19 cellular contexts compared by ENCODE assay signal in the genomic region with DNA sequence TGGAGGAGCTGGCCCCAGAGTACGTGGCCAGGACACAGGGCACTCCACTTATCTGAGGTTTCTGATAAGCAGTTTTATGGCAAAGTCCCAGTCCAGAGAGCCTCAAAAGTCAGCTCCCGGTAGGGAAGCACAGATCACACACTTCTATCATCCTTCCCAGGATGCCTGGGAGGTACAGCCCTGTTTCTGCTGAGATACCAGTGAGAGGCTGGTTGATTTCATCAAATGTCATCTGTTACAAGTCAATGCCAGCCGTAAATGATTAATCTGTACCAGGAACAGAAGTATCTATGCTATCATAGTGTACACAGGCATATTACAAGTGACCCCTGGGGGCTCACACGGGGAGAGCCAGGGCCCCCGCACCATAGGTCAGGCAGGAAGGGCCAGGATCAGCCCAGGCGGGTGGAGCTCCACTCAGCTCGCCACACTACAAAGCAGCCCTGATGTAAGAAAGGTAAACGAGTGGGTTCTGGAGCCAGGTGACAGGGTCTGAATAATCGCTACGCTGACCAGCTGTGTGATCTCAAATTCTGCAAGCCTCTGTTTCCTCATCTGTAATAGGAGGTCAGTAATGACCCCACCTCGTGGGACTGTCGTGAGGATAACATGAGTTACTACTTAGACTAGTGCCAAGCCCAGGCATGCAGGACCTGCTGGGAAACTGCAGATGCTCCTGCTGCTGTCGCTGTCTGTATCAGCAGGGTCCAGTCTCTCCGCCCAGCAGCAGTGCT. TPM values are rescaled to one million over a fixed set of nuclear protein-coding genes. Genes with fewer than 3 reads are reported as not detected.
A peak's percentile ranks its signal among the peaks of the same experiment; 100 is the strongest.
DNase-seq lines count a peak whose midpoint lies in the region; ATAC-seq, FAIRE-seq and TF ChIP-seq lines count a peak whose summit lies in the region.
"Had no signal": no experiment of that assay in that cellular context is flagged by ENCODE, and none has a peak within 500 bp of the region (broad histone marks: within the 10 kb centered on the region; RNA-seq: fewer than 3 reads in every experiment).

No MANE protein-coding gene starts in this region.

- H4K20me1 ChIP-seq in H1 (replicated peaks in 1 of 2; ENCODE audit: control insufficient read depth in 1 of 2, insufficient read depth in 2 of 2, low read length in 2 of 2) = no peaks in the 10 kb centered on the region

- no peak overlapping the region for H3K9ac ChIP-seq in H1 (replicated peaks in 1 of 4; ENCODE audit: extremely low read depth in 1 of 4, low read depth in 3 of 4, low read length in 3 of 4)
- no peak overlapping the region for H3K9ac ChIP-seq in mesenchymal stem cell (ENCODE audit: low read length)
- H3K9ac ChIP-seq: parathyroid adenoma had no signal

- no peak overlapping the region for H3K4me2 ChIP-seq in H1 (ENCODE audit: insufficient read depth in 1 of 2, low read depth in 2 of 2, low read length in 2 of 2)
- no peak overlapping the region for H3K4me2 ChIP-seq in mesenchymal stem cell (ENCODE audit: low read length, poor library complexity, severe bottlenecking)

- H2BK12ac ChIP-seq in H1 (ENCODE audit: low read depth, low read length) = no peak overlapping the region
- H2BK12ac ChIP-seq in mesenchymal stem cell (ENCODE audit: low read length in 2 of 2) = no peak overlapping the region

- H3K36me3 ChIP-seq in H1 (ENCODE audit: control insufficient read depth in 2 of 4, insufficient read depth in 4 of 4, low read length in 3 of 4) = no peaks in the 10 kb centered on the region
- H3K36me3 ChIP-seq in mesenchymal stem cell (ENCODE audit: control insufficient read depth in 1 of 2, insufficient read depth in 2 of 2, low read depth in 1 of 2, low read length in 2 of 2) = peaks cover 0 to 23% of the 10 kb centered on the region in 2 experiments
- H3K36me3 ChIP-seq in thyroid gland = no peaks in the 10 kb centered on the region
- H3K36me3 ChIP-seq: ascending aorta had no signal

- H4K5ac ChIP-seq in H1 (ENCODE audit: insufficient read length, low read depth, low read length) = no peak overlapping the region

- H2BK120ac ChIP-seq in H1 (replicated peaks; ENCODE audit: low read depth, low read length) = no peak overlapping the region
- H2BK120ac ChIP-seq in mesenchymal stem cell (ENCODE audit: low read depth, low read length) = no peak overlapping the region

- ATAC-seq in HG03108 (IDR thresholded peaks at IDR 0.05; ENCODE audit: unreplicated experiment) = no peak
- ATAC-seq: gastroesophageal sphincter had no signal

- no peaks in the 10 kb centered on the region for H3K27me3 ChIP-seq in H1 (replicated peaks in 1 of 4; ENCODE audit: control insufficient read depth in 3 of 4, extremely low read depth in 1 of 4, insufficient read depth in 3 of 4, low read length in 3 of 4)
- no peaks in the 10 kb centered on the region for H3K27me3 ChIP-seq in mesenchymal stem cell (ENCODE audit: control insufficient read depth in 1 of 2, insufficient read depth in 1 of 2, low read length in 2 of 2)
- H3K27me3 ChIP-seq in thyroid gland = no peaks in the 10 kb centered on the region
- H3K27me3 ChIP-seq: ascending aorta, gastroesophageal sphincter had no signal

- no peaks in the 10 kb centered on the region for H3K27me3 Mint-ChIP-seq in T-helper 1 cell treated with Interleukin-12 subunit alpha and Interleukin-12 subunit beta and Interleukin-4 antibody, amounts not matched to agents 30 μg/mL and 1 μg/mL, for 36 hours (ENCODE audit: low read depth)
- peaks cover 14% of the 10 kb centered on the region for H3K27me3 Mint-ChIP-seq in glutamatergic neuron (ENCODE audit: unreplicated experiment)
- H3K27me3 Mint-ChIP-seq: activated CD4-positive, alpha-beta T cell treated with anti-CD3 and anti-CD28 coated beads, Interleukin-2, amount 10 ng/mL, durations not matched to agents 24 days and 14 days had no signal

- no peaks in the 10 kb centered on the region for H3K9me3 ChIP-seq in H1 (ENCODE audit: insufficient read depth in 2 of 2, low read depth in 1 of 2, low read length in 1 of 2)
- H3K9me3 ChIP-seq in mesenchymal stem cell (ENCODE audit: control insufficient read depth, low read length) = no peaks in the 10 kb centered on the region
- no peaks in the 10 kb centered on the region for H3K9me3 ChIP-seq in thyroid gland
- H3K9me3 ChIP-seq: ascending aorta, gastroesophageal sphincter had no signal

- H3K23ac ChIP-seq in H1 (ENCODE audit: insufficient read length) = no peak overlapping the region
- no peak overlapping the region for H3K23ac ChIP-seq in mesenchymal stem cell (ENCODE audit: low read length in 2 of 2)

- no peak for FAIRE-seq in H1 (lab: Jason Lieb, UNC)

- no peak overlapping the region for H2BK20ac ChIP-seq in H1 (ENCODE audit: low read length)

- H2AFZ ChIP-seq in H1 (ENCODE audit: low read length) = no peak overlapping the region
- no peak overlapping the region for H2AFZ ChIP-seq in mesenchymal stem cell (ENCODE audit: low read depth, low read length)
- H2AFZ ChIP-seq: parathyroid adenoma had no signal

- DNase-seq in T-helper 1 cell = no peak
- DNase-seq in H1 (ENCODE audit: low read depth in 1 of 2, low spot score in 2 of 2) = no peak
- no peak for DNase-seq in mesenchymal stem cell
- no peak for DNase-seq in thyroid gland
- DNase-seq in glutamatergic neuron = no peak
- DNase-seq in NCI-H1105 (lab: John Stamatoyannopoulos, UW) = no peak
- DNase-seq: activated CD4-positive, alpha-beta T cell treated with anti-CD3 and anti-CD28 coated beads, Interleukin-2, amount 10 ng/mL, durations not matched to agents 24 days and 14 days; activated T-cell treated with anti-CD3 and anti-CD28 coated beads, Interleukin-2, amount 50 U/mL, for 48 hours; GOT3; Kasumi-1; left cardiac atrium; NCI-H2029 treated with DMSO at 0.1 percent for 48 hours; stimulated activated CD8-positive, alpha-beta memory T cell treated with anti-CD3 and anti-CD28 coated beads, Interleukin-4, amount 100 ng/mL, for 48 hours had no signal

- WGBS in H1 (ENCODE audit: extremely low coverage in 1 of 2, insufficient coverage in 1 of 2, insufficient read length in 1 of 2, insufficient replicate concordance in 2 of 2, low coverage in 1 of 2, low lambda C conversion rate in 2 of 2, missing lambda C conversion rate in 1 of 2), 2 experiments = 89% methylated on average over 14 of the region's 14 CpGs; no CpG with 5 or more reads in 1 of the 2 experiments
- 75% methylated on average over 12 of the region's 14 CpGs for WGBS in mesenchymal stem cell
- WGBS in thyroid gland, 2 donors = 77 to 82% methylated on average over 13 to 14 of the region's 14 CpGs

- H2BK15ac ChIP-seq in H1 (ENCODE audit: low read length) (no peak overlapping the region), mesenchymal stem cell (ENCODE audit: low read depth, poor library complexity, severe bottlenecking) (no peak overlapping the region)

- H3K4ac ChIP-seq in H1 (replicated peaks; ENCODE audit: insufficient read length, low read depth, low read length) = no peak overlapping the region
- no peak overlapping the region for H3K4ac ChIP-seq in mesenchymal stem cell (ENCODE audit: low read depth in 1 of 2, low read length in 2 of 2)

- H2AK5ac ChIP-seq in H1 (ENCODE audit: low read depth, low read length) = no peak overlapping the region
- peak overlapping the region; percentile 85 for H2AK5ac ChIP-seq in mesenchymal stem cell (ENCODE audit: low read length, severe bottlenecking)

- H4K91ac ChIP-seq in H1 (replicated peaks; ENCODE audit: insufficient read length, low read length) (no peak overlapping the region), mesenchymal stem cell (ENCODE audit: low read length) (no peak overlapping the region)

- TF ChIP-seq CTCF in H1 (IDR thresholded peaks at IDR 0.05; ENCODE audit: control extremely low read depth in 1 of 3, insufficient read depth in 1 of 3, low read depth in 1 of 3, low read length in 3 of 3) (no peak), thyroid gland (IDR thresholded peaks at IDR 0.05) (no peak), glutamatergic neuron (IDR thresholded peaks at IDR 0.05; ENCODE audit: partially characterized antibody, unreplicated experiment) (no peak)

- no peak for TF ChIP-seq EP300 in H1 (IDR thresholded peaks at IDR 0.05; ENCODE audit: borderline replicate concordance in 1 of 2, low read depth in 2 of 2, low read length in 2 of 2)

- H3K27ac ChIP-seq in H1 (ENCODE audit: low read depth, low read length) (no peak overlapping the region), mesenchymal stem cell (ENCODE audit: low read length, poor library complexity, severe bottlenecking) (peak overlapping the region; percentile 25), thyroid gland (peak overlapping the region in 2 of 3 donors; percentile 11 to 36)
- H3K27ac ChIP-seq: ascending aorta, gastroesophageal sphincter, parathyroid adenoma had no signal

- H3K4me3 ChIP-seq in H1 (ENCODE audit: extremely low read depth in 1 of 4, insufficient read depth in 2 of 4, low read depth in 3 of 4, low read length in 4 of 4) (no peak overlapping the region), mesenchymal stem cell (ENCODE audit: insufficient read depth in 1 of 2, low read depth in 1 of 2, low read length in 2 of 2) (no peak overlapping the region), thyroid gland (replicated peaks in 1 of 3) (no peak overlapping the region)
- H3K4me3 ChIP-seq: ascending aorta, gastroesophageal sphincter, SK-N-MC had no signal

- H3K27ac Mint-ChIP-seq in T-helper 1 cell treated with Interleukin-12 subunit alpha and Interleukin-12 subunit beta and Interleukin-4 antibody, amounts not matched to agents 30 μg/mL and 1 μg/mL, for 36 hours = peak overlapping the region; percentile 13
- no peak overlapping the region for H3K27ac Mint-ChIP-seq in glutamatergic neuron (ENCODE audit: unreplicated experiment)
- H3K27ac Mint-ChIP-seq: activated CD4-positive, alpha-beta T cell treated with anti-CD3 and anti-CD28 coated beads, Interleukin-2, amount 10 ng/mL, durations not matched to agents 24 days and 14 days had no signal

- no peak overlapping the region for H3K56ac ChIP-seq in H1 (replicated peaks; ENCODE audit: insufficient read length, low read depth, low read length)

- no peaks in the 10 kb centered on the region for H3K9me3 Mint-ChIP-seq in T-helper 1 cell treated with Interleukin-12 subunit alpha and Interleukin-12 subunit beta and Interleukin-4 antibody, amounts not matched to agents 30 μg/mL and 1 μg/mL, for 36 hours
- H3K9me3 Mint-ChIP-seq in glutamatergic neuron (ENCODE audit: unreplicated experiment) = no peaks in the 10 kb centered on the region
- H3K9me3 Mint-ChIP-seq: activated CD4-positive, alpha-beta T cell treated with anti-CD3 and anti-CD28 coated beads, Interleukin-2, amount 10 ng/mL, durations not matched to agents 24 days and 14 days had no signal

- intact Hi-C loops in thyroid gland (cut with DNase I) = no loop called here

- no peaks in the 10 kb centered on the region for H3K23me2 ChIP-seq in H1 (ENCODE audit: low read depth, low read length)

- H3K4me3 Mint-ChIP-seq in T-helper 1 cell treated with Interleukin-12 subunit alpha and Interleukin-12 subunit beta and Interleukin-4 antibody, amounts not matched to agents 30 μg/mL and 1 μg/mL, for 36 hours = no peak overlapping the region
- H3K4me3 Mint-ChIP-seq in glutamatergic neuron (ENCODE audit: unreplicated experiment) = no peak overlapping the region
- H3K4me3 Mint-ChIP-seq: activated CD4-positive, alpha-beta T cell treated with anti-CD3 and anti-CD28 coated beads, Interleukin-2, amount 10 ng/mL, durations not matched to agents 24 days and 14 days had no signal

- H4K8ac ChIP-seq in H1 (ENCODE audit: extremely low read depth, insufficient read depth, low read length) = no peak overlapping the region
- no peak overlapping the region for H4K8ac ChIP-seq in mesenchymal stem cell (ENCODE audit: low read length)

- TF ChIP-seq POLR2A in H1 (IDR thresholded peaks at IDR 0.05; ENCODE audit: control extremely low read depth in 1 of 2, low read depth in 2 of 2, low read length in 2 of 2) (no peak), thyroid gland (IDR thresholded peaks at IDR 0.05) (no peak)

- H3K79me1 ChIP-seq in H1 (ENCODE audit: low read depth, low read length) = no peaks in the 10 kb centered on the region
- H3K79me1 ChIP-seq in mesenchymal stem cell (replicated peaks; ENCODE audit: low read length, poor library complexity, severe bottlenecking) = no peaks in the 10 kb centered on the region

- H3K4me1 Mint-ChIP-seq in T-helper 1 cell treated with Interleukin-12 subunit alpha and Interleukin-12 subunit beta and Interleukin-4 antibody, amounts not matched to agents 30 μg/mL and 1 μg/mL, for 36 hours (ENCODE audit: low read depth) = peaks cover 16% of the 10 kb centered on the region
- peaks cover 20% of the 10 kb centered on the region for H3K4me1 Mint-ChIP-seq in glutamatergic neuron (ENCODE audit: low read depth, unreplicated experiment)

- CTCF ChIA-PET in H1 (lab: Charles Lee; ENCODE audit: partially characterized antibody) = interaction anchor here (0.8 to 4.6 kb wide), 9 partner anchors 9 to 193 kb away, joined by 3 to 25 read pairs (median 5); no protein-coding TSS in a partner anchor

- H3K4me1 ChIP-seq in H1 (replicated peaks in 1 of 4; ENCODE audit: control insufficient read depth in 3 of 4, insufficient read depth in 4 of 4, low read length in 3 of 4) = 0 out of 7 replicates have a peak, but pooled peaks cover 0 to 2% (median 0%) of the 10 kb centered on the region in 4 experiments
- H3K4me1 ChIP-seq in mesenchymal stem cell (ENCODE audit: control insufficient read depth, insufficient read depth, low read depth, low read length) = peaks cover 29% of the 10 kb centered on the region
- H3K4me1 ChIP-seq in thyroid gland = peaks cover 27 to 32% of the 10 kb centered on the region in 2 donors
- H3K4me1 ChIP-seq: parathyroid adenoma had no signal

- POLR2A ChIA-PET in H1 (lab: Charles Lee; ENCODE audit: partially characterized antibody) = interaction anchor here (1.0 to 1.3 kb wide), 2 partner anchors 10 to 14 kb away, joined by 3 read pairs; no protein-coding TSS in a partner anchor

- H3K18ac ChIP-seq in H1 (ENCODE audit: extremely low read depth, low read length) (no peak overlapping the region; the same call in 1 of the 2 replicates), mesenchymal stem cell (ENCODE audit: low read depth in 1 of 2, low read length in 2 of 2) (no peak overlapping the region)

- no peaks in the 10 kb centered on the region for H3K79me2 ChIP-seq in H1 (ENCODE audit: control insufficient read depth in 1 of 2, insufficient read depth in 2 of 2, low read length in 2 of 2)
- H3K79me2 ChIP-seq: parathyroid adenoma had no signal

- no peak for TF ChIP-seq RAD21 in H1 (IDR thresholded peaks at IDR 0.05 in 1 of 2, conservative IDR thresholded peaks at IDR 0.05 in 1 of 2; ENCODE audit: low read depth in 2 of 2, low read length in 2 of 2)

- H3K14ac ChIP-seq in H1 (ENCODE audit: insufficient read length) (no peak overlapping the region), mesenchymal stem cell (ENCODE audit: low read length in 2 of 2) (no peak overlapping the region)

- peak overlapping the region; percentile 7; the same call in 1 of the 2 replicates for H2BK5ac ChIP-seq in H1 (ENCODE audit: low read depth, low read length)
- H2BK5ac ChIP-seq in mesenchymal stem cell (ENCODE audit: low read depth, low read length, poor library complexity, severe bottlenecking) = peak overlapping the region; percentile 15

- peaks cover 24% of the 10 kb centered on the region for H3K36me3 Mint-ChIP-seq in T-helper 1 cell treated with Interleukin-12 subunit alpha and Interleukin-12 subunit beta and Interleukin-4 antibody, amounts not matched to agents 30 μg/mL and 1 μg/mL, for 36 hours (ENCODE audit: low read depth)
- H3K36me3 Mint-ChIP-seq in glutamatergic neuron (ENCODE audit: unreplicated experiment) = peaks cover 5% of the 10 kb centered on the region

RNA-seq across cellular contexts. Expression of a gene that starts 17.6 kb away (rescaled TPM):
- 13.2 and 14.2 TPM in 2 replicates for total RNA-seq in H1 (2021; fragmentation: NEBNext Ultra II Directional; extraction: Animal tissue kit (Norgen Biotek cat#: 25700))
- polyA plus RNA-seq in H1 (2011; rRNA removed) = 21.0 and 36.0 TPM in 2 replicates
- 22.6 TPM for polyA plus RNA-seq in H1 (2011; cell fraction: cytosol; rRNA removed)
- polyA plus RNA-seq in H1 (2011; cell fraction: nucleus; rRNA removed) = 133 TPM
- polyA plus RNA-seq in H1 (2012, experiment 1 of 2) = 12.9 to 21.4 TPM (median 16.6 TPM) in 4 replicates
- 9.4 TPM for polyA plus RNA-seq in H1 (2012, experiment 2 of 2)
- 8.7 TPM for polyA plus RNA-seq in H1 (2013, experiment 1 of 2)
- 7.3 TPM for polyA plus RNA-seq in H1 (2013, experiment 2 of 2)
- polyA minus RNA-seq in H1 (2011; rRNA and poly(A)+ RNA removed) = 43.1 and 49.8 TPM in 2 replicates
- polyA minus RNA-seq in H1 (2011; cell fraction: cytosol; rRNA and poly(A)+ RNA removed) = 21.7 TPM
- polyA minus RNA-seq in H1 (2011; cell fraction: nucleus; rRNA and poly(A)+ RNA removed) = 103 TPM
- polyA plus RNA-seq in mesenchymal stem cell (2013, experiment 1 of 2) = 3.7 TPM
- 4.4 TPM for polyA plus RNA-seq in mesenchymal stem cell (2013, experiment 2 of 2)
- total RNA-seq in thyroid gland (100 to 1,000 TPM; 106 to 122 (median 112) TPM), glutamatergic neuron (ENCODE audit: unreplicated experiment) (42.2 TPM)

RNA-seq across cellular contexts. Expression of a gene that starts 37.8 kb away (rescaled TPM):
- total RNA-seq in H1 (2021; fragmentation: NEBNext Ultra II Directional; extraction: Animal tissue kit (Norgen Biotek cat#: 25700)) = 6.2 and 6.3 TPM in 2 replicates
- polyA plus RNA-seq in H1 (2011; rRNA removed) = 1.5 and 2.4 TPM in 2 replicates
- polyA plus RNA-seq in H1 (2011; cell fraction: cytosol; rRNA removed) = 2.9 TPM
- 2.1 TPM for polyA plus RNA-seq in H1 (2011; cell fraction: nucleus; rRNA removed)
- 3.3 to 4.4 TPM (median 4.0 TPM) in 4 replicates for polyA plus RNA-seq in H1 (2012, experiment 1 of 2)
- 4.4 TPM for polyA plus RNA-seq in H1 (2012, experiment 2 of 2)
- 4.0 TPM for polyA plus RNA-seq in H1 (2013, experiment 1 of 2)
- 4.0 TPM for polyA plus RNA-seq in H1 (2013, experiment 2 of 2)
- 1.0 and 1.3 TPM in 2 replicates for polyA minus RNA-seq in H1 (2011; rRNA and poly(A)+ RNA removed)
- polyA minus RNA-seq in H1 (2011; cell fraction: cytosol; rRNA and poly(A)+ RNA removed) = 3.1 TPM
- 4.4 TPM for polyA minus RNA-seq in H1 (2011; cell fraction: nucleus; rRNA and poly(A)+ RNA removed)
- polyA plus RNA-seq in mesenchymal stem cell (2013, experiment 1 of 2) = 9.1 TPM
- polyA plus RNA-seq in mesenchymal stem cell (2013, experiment 2 of 2) = 8.8 TPM
- total RNA-seq in thyroid gland (100 to 1,000 TPM in 1 of 4 donors, 10 to 100 TPM in 3; 13.1 to 111 (median 24.6) TPM), glutamatergic neuron (ENCODE audit: unreplicated experiment) (1.8 TPM)

RNA-seq across cellular contexts. Expression of a gene that starts 53.5 kb away (rescaled TPM):
- total RNA-seq in H1 (2021; fragmentation: NEBNext Ultra II Directional; extraction: Animal tissue kit (Norgen Biotek cat#: 25700)) = 5.4 and 7.2 TPM in 2 replicates
- polyA plus RNA-seq in H1 (2011; rRNA removed) = 10.0 and 13.9 TPM in 2 replicates
- 5.2 TPM for polyA plus RNA-seq in H1 (2011; cell fraction: cytosol; rRNA removed)
- 14.7 TPM for polyA plus RNA-seq in H1 (2011; cell fraction: nucleus; rRNA removed)
- polyA plus RNA-seq in H1 (2012, experiment 1 of 2) = 2.3 to 7.1 TPM (median 5.9 TPM) in 4 replicates
- 3.2 TPM for polyA plus RNA-seq in H1 (2012, experiment 2 of 2)
- 5.7 TPM for polyA plus RNA-seq in H1 (2013, experiment 1 of 2)
- 5.2 TPM for polyA plus RNA-seq in H1 (2013, experiment 2 of 2)
- 0.54 and 1.1 TPM in 2 replicates for polyA minus RNA-seq in H1 (2011; rRNA and poly(A)+ RNA removed)
- 5.6 TPM for polyA minus RNA-seq in H1 (2011; cell fraction: cytosol; rRNA and poly(A)+ RNA removed)
- 1.5 TPM for polyA minus RNA-seq in H1 (2011; cell fraction: nucleus; rRNA and poly(A)+ RNA removed)
- polyA plus RNA-seq in mesenchymal stem cell (2013, experiment 1 of 2) = 0.33 TPM
- polyA plus RNA-seq in mesenchymal stem cell (2013, experiment 2 of 2) = 0.30 TPM
- total RNA-seq in thyroid gland (1 to 10 TPM in 2 of 4 donors, under 1 TPM in 2; 0.50 to 1.7 (median 1.1) TPM), glutamatergic neuron (ENCODE audit: unreplicated experiment) (28.6 TPM)
- total RNA-seq: ascending aorta had no signal
